Comparison of ENCODE assay signal across 9 cellular contexts in genomic region chr5:132467292-132467984, GRCh38. TPM values are rescaled to one million over a fixed set of nuclear protein-coding genes. Genes with fewer than 3 reads are reported as not detected.
DNase-seq lines count a peak whose midpoint lies in the region; ATAC-seq and TF ChIP-seq lines count a peak whose summit lies in the region.
"Had no signal": no experiment of that assay in that cellular context is flagged by ENCODE, and none has a peak within 500 bp of the region (broad histone marks: within the 10 kb centered on the region; RNA-seq: fewer than 3 reads in every experiment).

No MANE protein-coding gene starts in this region.

- no peaks in the 10 kb centered on the region for H3K27me3 Mint-ChIP-seq in naive thymus-derived CD4-positive, alpha-beta T cell

- peaks cover 0 to 2% (median 0%) of the 10 kb centered on the region in 11 donors for H3K9me3 Mint-ChIP-seq in naive thymus-derived CD4-positive, alpha-beta T cell

- peak overlapping the region; percentile 37 to 87 (median 66) for H3K4me3 Mint-ChIP-seq in naive thymus-derived CD4-positive, alpha-beta T cell

- H3K36me3 ChIP-seq in RWPE2 (ENCODE audit: low read depth) = no peaks in the 10 kb centered on the region
- H3K36me3 ChIP-seq in naive thymus-derived CD4-positive, alpha-beta T cell (ENCODE audit: control insufficient read depth in 2 of 3, insufficient read depth in 3 of 3, low read length in 3 of 3) = no peaks in the 10 kb centered on the region
- H3K36me3 ChIP-seq: adrenal gland had no signal

- H3K27ac Mint-ChIP-seq in naive thymus-derived CD4-positive, alpha-beta T cell = peak overlapping the region; percentile 59 to 95 (median 93)

- POLR2A ChIA-PET in naive thymus-derived CD4-positive, alpha-beta T cell (lab: Charles Lee) = interaction anchor here (0.6 to 13.1 kb wide), 17 partner anchors 8 to 363 kb away, joined by 3 to 268 read pairs (median 19); partner anchors contain the start of gene IRF1

- H3K27ac ChIP-seq in RWPE2 (ENCODE audit: poor library complexity, severe bottlenecking) = peak overlapping the region; percentile 58
- H3K27ac ChIP-seq in naive thymus-derived CD4-positive, alpha-beta T cell (ENCODE audit: low read depth, low read length) = peak overlapping the region; percentile 69

- no peaks in the 10 kb centered on the region for H3K9me3 ChIP-seq in RWPE2 (ENCODE audit: severe bottlenecking)
- no peaks in the 10 kb centered on the region for H3K9me3 ChIP-seq in naive thymus-derived CD4-positive, alpha-beta T cell (ENCODE audit: control insufficient read depth in 2 of 3, low read length in 3 of 3)
- H3K9me3 ChIP-seq: adrenal gland had no signal

- no peak overlapping the region for H3K4me3 ChIP-seq in RWPE2 (ENCODE audit: severe bottlenecking)
- H3K4me3 ChIP-seq in naive thymus-derived CD4-positive, alpha-beta T cell (ENCODE audit: low read length) = peak overlapping the region; percentile 32
- H3K4me3 ChIP-seq: adrenal gland had no signal

- peaks cover 43% of the 10 kb centered on the region for H3K4me1 ChIP-seq in RWPE2 (ENCODE audit: insufficient read depth, poor library complexity, severe bottlenecking)
- H3K4me1 ChIP-seq in naive thymus-derived CD4-positive, alpha-beta T cell (ENCODE audit: control insufficient read depth in 2 of 2, insufficient read depth in 2 of 2, low read length in 2 of 2) = peaks cover 79 to 95% of the 10 kb centered on the region in 2 donors

- H3K4me1 Mint-ChIP-seq in naive thymus-derived CD4-positive, alpha-beta T cell = peaks cover 57 to 100% (median 97%) of the 10 kb centered on the region in 7 donors

- no peaks in the 10 kb centered on the region for H3K27me3 ChIP-seq in RWPE2 (ENCODE audit: insufficient read depth, poor library complexity, severe bottlenecking)
- no peaks in the 10 kb centered on the region for H3K27me3 ChIP-seq in naive thymus-derived CD4-positive, alpha-beta T cell (ENCODE audit: control insufficient read depth in 2 of 2, insufficient read depth in 2 of 2, low read length in 2 of 2)
- H3K27me3 ChIP-seq: adrenal gland had no signal

- TF ChIP-seq CTCF in RWPE2 (IDR thresholded peaks at IDR 0.05; ENCODE audit: poor library complexity, severe bottlenecking) = no peak

- peak; percentile 36 for ATAC-seq in GM18870 (IDR thresholded peaks at IDR 0.05; ENCODE audit: unreplicated experiment)
- ATAC-seq in HG02798 (IDR thresholded peaks at IDR 0.05; ENCODE audit: poor library complexity, unreplicated experiment) = peak; percentile 53
- ATAC-seq in RWPE2 (ENCODE audit: low read depth) = no peak
- no peak for ATAC-seq in naive thymus-derived CD4-positive, alpha-beta T cell

- intact Hi-C loops in naive thymus-derived CD4-positive, alpha-beta T cell (cut with micrococcal nuclease) = loop anchor here in 1 of 2 donors (2.0 kb wide), 1 partner anchor 41 kb away; no protein-coding TSS in a partner anchor

- CTCF ChIA-PET in naive thymus-derived CD4-positive, alpha-beta T cell (lab: Charles Lee) = interaction anchor here (1.3 to 4.9 kb wide), 12 partner anchors 11 to 81 kb away, joined by 3 to 25 read pairs (median 10); partner anchors contain the start of gene IRF1

- DNase-seq in RWPE2 (ENCODE audit: low spot score) = peak; percentile 41
- no peak for DNase-seq in naive thymus-derived CD4-positive, alpha-beta T cell
- DNase-seq in NCI-H82 treated with DMSO at 0.1 percent for 48 hours (lab: John Stamatoyannopoulos, UW; ENCODE audit: unreplicated experiment) = no peak
- DNase-seq in NCI-H1105 (lab: John Stamatoyannopoulos, UW) = no peak
- no peak for DNase-seq in DMS53 treated with DMSO at 0.1 percent for 48 hours (lab: John Stamatoyannopoulos, UW; ENCODE audit: unreplicated experiment)
- DNase-seq in cortex of kidney (lab: John Stamatoyannopoulos, UW) = no peak

- H3K36me3 Mint-ChIP-seq in naive thymus-derived CD4-positive, alpha-beta T cell = peaks cover 0 to 48% (median 9%) of the 10 kb centered on the region in 5 donors

RNA-seq across cellular contexts. Expression of gene IRF1, which starts 23.1 kb away (rescaled TPM):
- 100 to 1,000 TPM; 118 to 632 (median 549) TPM for total RNA-seq in naive thymus-derived CD4-positive, alpha-beta T cell
- 100 to 1,000 TPM; 148 to 174 TPM for polyA plus RNA-seq in naive thymus-derived CD4-positive, alpha-beta T cell

Comparison
In these comparisons a context has a peak if more than half of its experiments do, and no peak if none do; other contexts are left out.
1. ATAC-seq: peak in GM18870 (single experiment) and HG02798 (single experiment); none in RWPE2 (single experiment) and naive thymus-derived CD4-positive, alpha-beta T cell (single experiment).